Comparison of ENCODE assay signal across 8 cellular contexts in genomic region chr3:128074851-128075515, GRCh38. TPM values are rescaled to one million over a fixed set of nuclear protein-coding genes. Genes with fewer than 3 reads are reported as not detected.
A peak's percentile ranks its signal among the peaks of the same experiment; 100 is the strongest.
DNase-seq lines count a peak whose midpoint lies in the region; ATAC-seq, FAIRE-seq and TF ChIP-seq lines count a peak whose summit lies in the region.

No MANE protein-coding gene starts in this region.

- no peak for TF ChIP-seq EP300 in GM12878 (IDR thresholded peaks at IDR 0.05; ENCODE audit: borderline replicate concordance in 1 of 2, control insufficient read depth in 1 of 2, low read depth in 2 of 2, low read length in 2 of 2)

- no peaks in the 10 kb centered on the region for H3K9me3 Mint-ChIP-seq in activated T-cell treated with anti-CD3 and anti-CD28 coated beads, Interleukin-2, amount 50 U/mL, for 24 hours

- no peak for TF ChIP-seq POLR2A in GM12878 (IDR thresholded peaks at IDR 0.05; ENCODE audit: low read depth, low read length)

- TF ChIP-seq RAD21 in GM12878 (IDR thresholded peaks at IDR 0.05; ENCODE audit: insufficient read depth, low read depth, low read length): no peak

- H3K4me1 ChIP-seq in GM12878 (ENCODE audit: control insufficient read depth, insufficient read depth, low read length) (peaks cover 4% of the 10 kb centered on the region), thoracic aorta (ENCODE audit: control insufficient read depth in 1 of 2, low read depth in 2 of 2) (peaks cover 10 to 21% of the 10 kb centered on the region in 2 donors)

- H3K4me3 Mint-ChIP-seq in activated T-cell treated with anti-CD3 and anti-CD28 coated beads, Interleukin-2, amount 50 U/mL, for 24 hours: no peak overlapping the region

- H2AFZ ChIP-seq in GM12878 (ENCODE audit: control insufficient read depth, low read depth, low read length): no peak overlapping the region

- peaks cover 2% of the 10 kb centered on the region for H3K27me3 Mint-ChIP-seq in activated T-cell treated with anti-CD3 and anti-CD28 coated beads, Interleukin-2, amount 50 U/mL, for 24 hours

- TF ChIP-seq CTCF in GM12878 (IDR thresholded peaks at IDR 0.05 in 2 of 3, conservative IDR thresholded peaks at IDR 0.05 in 1 of 3; ENCODE audit: control insufficient read depth in 2 of 3, extremely low read depth in 1 of 3, insufficient read depth in 1 of 3, low read depth in 3 of 3, low read length in 3 of 3): no peak
- no peak for TF ChIP-seq CTCF in kidney epithelial cell (IDR thresholded peaks at IDR 0.05; ENCODE audit: insufficient read depth, low read length, poor library complexity, severe bottlenecking)
- no peak for TF ChIP-seq CTCF in thoracic aorta (IDR thresholded peaks at IDR 0.05)

- no peaks in the 10 kb centered on the region for H3K27me3 ChIP-seq in GM12878 (replicated peaks in 1 of 2; ENCODE audit: control insufficient read depth in 2 of 2, insufficient read depth in 2 of 2, low read length in 1 of 2)
- peaks cover 8% of the 10 kb centered on the region for H3K27me3 ChIP-seq in kidney epithelial cell (ENCODE audit: control insufficient read depth, insufficient read depth, low read length)
- H3K27me3 ChIP-seq in thoracic aorta (replicated peaks; ENCODE audit: insufficient read depth): no peaks in the 10 kb centered on the region

- BruUV-seq in GM12878 (replicated peaks; lab: Mats Ljungman, UMichigan): no TSS peak

- no peaks in the 10 kb centered on the region for H3K79me2 ChIP-seq in GM12878 (ENCODE audit: control insufficient read depth, insufficient read depth, low read length)

- intact Hi-C loops in GM12878 (cut with micrococcal nuclease; ENCODE audit: unreplicated experiment): loop anchor here (2.0 kb wide), 1 partner anchor 58 kb away; no protein-coding TSS in a partner anchor

- H3K9me3 ChIP-seq in GM12878 (replicated peaks; ENCODE audit: control insufficient read depth, insufficient read depth, low read length): no peaks in the 10 kb centered on the region
- no peaks in the 10 kb centered on the region for H3K9me3 ChIP-seq in thoracic aorta

- no peak overlapping the region for H3K9ac ChIP-seq in GM12878 (ENCODE audit: control insufficient read depth, insufficient read depth, low read length)

- H3K4me3 ChIP-seq in GM12878: no peak overlapping the region
- peak overlapping the region; percentile 8 for H3K4me3 ChIP-seq in kidney epithelial cell (ENCODE audit: low read depth, low read length)
- H3K4me3 ChIP-seq in thoracic aorta: peak overlapping the region; percentile 86

- in situ Hi-C loops in GM12878 (cut with MboI): loop anchor here (25.0 kb wide), 1 partner anchor 537 kb away; no protein-coding TSS in a partner anchor

- FAIRE-seq in GM12878 (lab: Jason Lieb, UNC): no peak

- H3K27ac Mint-ChIP-seq in activated T-cell treated with anti-CD3 and anti-CD28 coated beads, Interleukin-2, amount 50 U/mL, for 24 hours: peak overlapping the region; percentile 75

- CTCF ChIA-PET in GM12878 (lab: Yijun Ruan, JAX): interaction anchor here (0.9 to 2.6 kb wide), 5 partner anchors 9 to 59 kb away, joined by 3 to 13 read pairs (median 4); no protein-coding TSS in a partner anchor

- SMC1A ChIA-PET in GM12878 (lab: Charles Lee; ENCODE audit: uncharacterized antibody, unreplicated experiment): no interaction called here

- peaks cover 72% of the 10 kb centered on the region for H3K36me3 Mint-ChIP-seq in activated T-cell treated with anti-CD3 and anti-CD28 coated beads, Interleukin-2, amount 50 U/mL, for 24 hours (ENCODE audit: low read depth)

- ATAC-seq in GM12878 (no peak; the same call in 2 of the 3 replicates), thoracic aorta (ENCODE audit: insufficient number of reproducible peaks, low FRiP score, low read depth) (no peak), GM18907 (IDR thresholded peaks at IDR 0.05; ENCODE audit: unreplicated experiment) (no peak), HG03342 (IDR thresholded peaks at IDR 0.05; ENCODE audit: unreplicated experiment) (no peak)

- H3K4me2 ChIP-seq in GM12878 (ENCODE audit: control insufficient read depth, insufficient read depth): peak overlapping the region; percentile 75; the same call in 1 of the 2 replicates

- peaks cover 22 to 26% of the 10 kb centered on the region in 2 experiments; a peak in 3 of 4 replicates for H3K36me3 ChIP-seq in GM12878 (ENCODE audit: control insufficient read depth in 2 of 2, insufficient read depth in 2 of 2, low read length in 1 of 2)
- H3K36me3 ChIP-seq in kidney epithelial cell (ENCODE audit: control insufficient read depth, insufficient read depth, low read length): peaks cover 4% of the 10 kb centered on the region
- H3K36me3 ChIP-seq in thoracic aorta: peaks cover 20% of the 10 kb centered on the region

- H3K27ac ChIP-seq in GM12878 (ENCODE audit: control insufficient read depth, insufficient read depth): no peak overlapping the region
- H3K27ac ChIP-seq in thoracic aorta: peak overlapping the region in 1 of 2 donors; percentile 44

- RAD21 ChIA-PET in GM12878 (lab: Charles Lee; ENCODE audit: unreplicated experiment): no interaction called here

- DNase-seq in activated T-cell treated with anti-CD3 and anti-CD28 coated beads, Interleukin-2, amount 50 U/mL, for 24 hours: no peak
- DNase-seq in activated T-cell treated with anti-CD3 and anti-CD28 coated beads for 4 hours: no peak
- no peak for DNase-seq in GM12878 (ENCODE audit: low read depth, low spot score)
- DNase-seq in kidney epithelial cell (ENCODE audit: low read depth): no peak
- no peak for DNase-seq in thoracic aorta (ENCODE audit: low spot score)
- DNase-seq in NCI-H748 (lab: John Stamatoyannopoulos, UW; ENCODE audit: unreplicated experiment): no peak

- 0 out of 2 replicates have a peak, but pooled peaks cover 3% of the 10 kb centered on the region for H4K20me1 ChIP-seq in GM12878 (ENCODE audit: control insufficient read depth, insufficient read depth)

- POLR2A ChIA-PET in GM12878 (lab: Charles Lee): no interaction called here

- H3K4me1 Mint-ChIP-seq in activated T-cell treated with anti-CD3 and anti-CD28 coated beads, Interleukin-2, amount 50 U/mL, for 24 hours (ENCODE audit: low read depth): peaks cover 29% of the 10 kb centered on the region

- WGBS in GM12878 (ENCODE audit: insufficient coverage, insufficient replicate concordance, low lambda C conversion rate, missing lambda C conversion rate): 34% methylated on average over 7 of the region's 7 CpGs

TF ChIP-seq in GM12878, 131 proteins besides CTCF, POLR2A, EP300 and RAD21 (continues in another document):
- TF ChIP-seq PAX5 (IDR thresholded peaks at IDR 0.05; ENCODE audit: borderline replicate concordance, low read depth, low read length): no peak
- no peak for TF ChIP-seq CBX5 (IDR thresholded peaks at IDR 0.05; ENCODE audit: low read depth)
- no peak for TF ChIP-seq IRF3 (IDR thresholded peaks at IDR 0.05)
- no peak for TF ChIP-seq NFYA (IDR thresholded peaks at IDR 0.05; ENCODE audit: borderline replicate concordance, low read depth, low read length)

RNA-seq across cellular contexts. Expression of gene SEC61A1, which starts 22.7 kb away (rescaled TPM):
- total RNA-seq in GM12878 (2013; cell fraction: nucleolus; rRNA removed): 74.2 and 76.7 TPM in 2 replicates
- total RNA-seq in GM12878 (2014; rRNA removed) (165 and 184 TPM in 2 replicates), GM12878 (2014; rRNA removed; fragmentation: Illumina TruSeq; extraction: Trizol) (102 and 112 TPM in 2 replicates), GM12878 (2021) (167 and 189 TPM in 2 replicates), kidney epithelial cell (350 and 383 TPM in 2 replicates), thoracic aorta (100 to 1,000 TPM; 149 to 182 TPM)
- 113 TPM for polyA plus RNA-seq in GM12878 (2011; ENCODE audit: low read depth)
- polyA plus RNA-seq in GM12878 (2011; rRNA removed) (126 and 145 TPM in 2 replicates), GM12878 (2014; fragmentation: Illumina TruSeq; extraction: Trizol) (129 and 139 TPM in 2 replicates), GM12878 (2014; fragmentation: Nextera tagmentation; extraction: Ambion mirVana) (1 to 10 TPM; 5.2 to 5.9 TPM), GM12878 (2014; rRNA removed) (133 and 142 TPM in 2 replicates), GM12878 (2016; fragmentation: Nextera tagmentation; extraction: Ambion mirVana) (100 to 1,000 TPM; 254 to 265 TPM)
- polyA plus RNA-seq in GM12878 (2011; cell fraction: cytosol; rRNA removed): 121 and 141 TPM in 2 replicates
- 99.6 and 106 TPM in 2 replicates for polyA plus RNA-seq in GM12878 (2011; cell fraction: nucleus; rRNA removed)
- polyA plus RNA-seq in GM12878 (2012): 115 and 141 TPM in 2 replicates
- 212 and 221 TPM in 2 replicates for polyA minus RNA-seq in GM12878 (2011; rRNA and poly(A)+ RNA removed)
- 55.7 and 70.0 TPM in 2 replicates for polyA minus RNA-seq in GM12878 (2011; cell fraction: cytosol; rRNA and poly(A)+ RNA removed)
- polyA minus RNA-seq in GM12878 (2011; cell fraction: nucleus; rRNA and poly(A)+ RNA removed): 46.2 and 57.9 TPM in 2 replicates

RNA-seq across cellular contexts. Expression of gene RUVBL1, which starts 48.6 kb away (rescaled TPM):
- total RNA-seq in GM12878 (2013; cell fraction: nucleolus; rRNA removed): 40.7 and 41.2 TPM in 2 replicates
- total RNA-seq in GM12878 (2014; rRNA removed) (107 and 114 TPM in 2 replicates), GM12878 (2014; rRNA removed; fragmentation: Illumina TruSeq; extraction: Trizol) (86.8 and 89.6 TPM in 2 replicates), GM12878 (2021) (77.3 and 78.8 TPM in 2 replicates), kidney epithelial cell (68.4 and 68.7 TPM in 2 replicates), thoracic aorta (10 to 100 TPM; 14.1 to 18.6 TPM)
- 32.9 TPM for polyA plus RNA-seq in GM12878 (2011; ENCODE audit: low read depth)
- polyA plus RNA-seq in GM12878 (2011; rRNA removed) (44.7 and 59.0 TPM in 2 replicates), GM12878 (2014; fragmentation: Illumina TruSeq; extraction: Trizol) (98.8 and 108 TPM in 2 replicates), GM12878 (2014; fragmentation: Nextera tagmentation; extraction: Ambion mirVana) (10 to 100 TPM; 15.2 to 32.5 TPM), GM12878 (2014; rRNA removed) (72.5 and 77.5 TPM in 2 replicates), GM12878 (2016; fragmentation: Nextera tagmentation; extraction: Ambion mirVana) (100 to 1,000 TPM; 132 to 142 TPM)
- 62.7 and 77.5 TPM in 2 replicates for polyA plus RNA-seq in GM12878 (2011; cell fraction: cytosol; rRNA removed)
- polyA plus RNA-seq in GM12878 (2011; cell fraction: nucleus; rRNA removed): 25.2 and 32.9 TPM in 2 replicates
- 46.6 and 48.6 TPM in 2 replicates for polyA plus RNA-seq in GM12878 (2012)
- polyA minus RNA-seq in GM12878 (2011; rRNA and poly(A)+ RNA removed): 38.6 and 44.2 TPM in 2 replicates
- polyA minus RNA-seq in GM12878 (2011; cell fraction: cytosol; rRNA and poly(A)+ RNA removed): 17.5 and 28.7 TPM in 2 replicates
- polyA minus RNA-seq in GM12878 (2011; cell fraction: nucleus; rRNA and poly(A)+ RNA removed): 14.5 and 34.2 TPM in 2 replicates
